Comparison of ENCODE assay signal across 34 cellular contexts in genomic region chr10:10961078-10961477, GRCh38.
"Had no signal": no experiment of that assay in that cellular context is flagged by ENCODE, and none has a peak within 500 bp of the region (broad histone marks: within the 10 kb centered on the region; RNA-seq: fewer than 3 reads in every experiment).

No MANE protein-coding gene starts in this region.

- H3K27me3 ChIP-seq: MG63 had no signal

- H3K36me3 ChIP-seq: MG63 had no signal

- H3K9me3 ChIP-seq: MG63 had no signal

- H3K27ac ChIP-seq: KMS-11 had no signal

- DNase-seq: Kasumi-1, KBM-7, KG1, MG63, MM.1S, MV-4-11, NCI-H1048, NCI-H1092, NCI-H1092 treated with DMSO at 0.1 percent for 48 hours, NCI-H1105, NCI-H1105 treated with DMSO at 0.1 percent for 48 hours, NCI-H1417, NCI-H1417 treated with DMSO at 0.1 percent for 48 hours, NCI-H1436, NCI-H1436 treated with DMSO at 0.1 percent for 48 hours, NCI-H146, NCI-H1694, NCI-H1694 treated with DMSO at 0.1 percent for 48 hours, NCI-H187, NCI-H187 treated with DMSO at 0.1 percent for 48 hours, NCI-H1930, NCI-H2029, NCI-H2029 treated with DMSO at 0.1 percent for 48 hours, NCI-H2081, NCI-H2081 treated with DMSO at 0.1 percent for 48 hours, NCI-H2107, NCI-H2171, NCI-H2171 treated with DMSO at 0.1 percent for 48 hours, NCI-H2227 treated with DMSO at 0.1 percent for 48 hours, NCI-H226, NCI-H345, NCI-H446, NCI-H446 treated with DMSO at 0.1 percent for 48 hours had no signal

- H3K4me3 ChIP-seq: MG63 had no signal
